ENCODE assay signal across 16 cellular contexts in the genomic region with DNA sequence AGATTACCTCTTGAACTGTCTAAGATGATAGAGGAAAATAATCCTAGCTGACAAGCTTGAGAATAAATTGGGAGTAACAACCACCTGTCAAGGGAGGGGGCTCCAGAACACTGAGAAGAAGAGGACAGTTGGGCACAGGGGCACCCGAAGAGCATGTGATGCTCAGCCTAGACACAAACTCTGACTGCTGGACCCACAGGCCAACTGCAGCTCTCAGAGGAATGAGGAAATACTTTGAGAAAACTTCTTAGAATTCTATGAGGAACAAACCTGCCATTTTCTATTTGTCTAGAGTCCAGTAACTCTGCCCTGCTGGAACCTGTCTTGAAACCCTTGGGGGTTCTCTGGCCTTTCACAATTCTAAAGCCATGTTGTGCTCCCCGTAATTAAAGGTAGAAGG.
DNase-seq lines count a peak whose midpoint lies in the region; ATAC-seq and TF ChIP-seq lines count a peak whose summit lies in the region.
"Had no signal": no experiment of that assay in that cellular context is flagged by ENCODE, and none has a peak within 500 bp of the region (broad histone marks: within the 10 kb centered on the region; RNA-seq: fewer than 3 reads in every experiment).

No MANE protein-coding gene starts in this region.

- ATAC-seq in psoas muscle = no peak
- ATAC-seq: GM12878 had no signal

- H3K27me3 Mint-ChIP-seq in chondrocyte (ENCODE audit: low read depth) = no peaks in the 10 kb centered on the region

- intact Hi-C loops in psoas muscle (cut with DNase I) = no loop called here

- no peaks in the 10 kb centered on the region for H3K4me1 ChIP-seq in psoas muscle
- H3K4me1 ChIP-seq: SJCRH30 had no signal

- H3K4me3 Mint-ChIP-seq in chondrocyte (ENCODE audit: unreplicated experiment) = no peak overlapping the region

- WGBS in psoas muscle, 3 donors = 83 to 94% (median 87%) methylated on average over 2 of the region's 2 CpGs

- TF ChIP-seq CTCF in psoas muscle (IDR thresholded peaks at IDR 0.05) = no peak
- TF ChIP-seq CTCF in chondrocyte (IDR thresholded peaks at IDR 0.05) = no peak

- H3K9me3 ChIP-seq in psoas muscle = no peaks in the 10 kb centered on the region
- H3K9me3 ChIP-seq: SJCRH30 had no signal

- DNase-seq in EL (peak; percentile 18), MV-4-11 (lab: John Stamatoyannopoulos, UW) (peak; percentile 53), epithelial cell of prostate (ENCODE audit: low read depth, low spot score) (no peak), psoas muscle (no peak), NK-92 (lab: John Stamatoyannopoulos, UW; ENCODE audit: unreplicated experiment) (no peak), H4 (ENCODE audit: low spot score) (no peak), chondrocyte (ENCODE audit: low spot score) (no peak), AG20443 (ENCODE audit: low spot score) (no peak)
- DNase-seq: C1 segment of cervical spinal cord, COR-L47, NCI-H1092 treated with DMSO at 0.1 percent for 48 hours, NCI-H1694, OCI-M1, RPMI8226, SJCRH30 had no signal

- H3K36me3 ChIP-seq in psoas muscle (ENCODE audit: insufficient read depth in 1 of 2, low read depth in 1 of 2) = no peaks in the 10 kb centered on the region
- H3K36me3 ChIP-seq: SJCRH30 had no signal

- no peak overlapping the region for H3K4me3 ChIP-seq in psoas muscle
- H3K4me3 ChIP-seq: GM12878, SJCRH30 had no signal

- peaks cover 8% of the 10 kb centered on the region for H3K9me3 Mint-ChIP-seq in chondrocyte (ENCODE audit: low read depth)

- no peaks in the 10 kb centered on the region for H3K27me3 ChIP-seq in psoas muscle (ENCODE audit: insufficient read depth in 3 of 3, low read length in 2 of 3)
- H3K27me3 ChIP-seq: SJCRH30 had no signal

- H3K4me1 Mint-ChIP-seq in chondrocyte (ENCODE audit: low read depth) = peaks cover 14% of the 10 kb centered on the region

- H3K27ac ChIP-seq in epithelial cell of prostate (peak overlapping the region; percentile 81), psoas muscle (peak overlapping the region; percentile 33)
- H3K27ac ChIP-seq: SJCRH30 had no signal

- H3K36me3 Mint-ChIP-seq in chondrocyte (ENCODE audit: low read depth) = no peaks in the 10 kb centered on the region

- H3K27ac Mint-ChIP-seq in chondrocyte (ENCODE audit: unreplicated experiment) = no peak overlapping the region

Comparison
In these comparisons a context has a peak if more than half of its experiments do, and no peak if none do; other contexts are left out.
1. DNase-seq: peak in EL (single experiment) and MV-4-11 (single experiment); none in epithelial cell of prostate (single experiment), psoas muscle (0 of 2), NK-92 (single experiment), H4 (single experiment), chondrocyte (single experiment) and AG20443 (single experiment).